28 cellular contexts compared by ENCODE assay signal in genomic region chr6:51927450-51927849, GRCh38.
"Had no signal": no experiment of that assay in that cellular context is flagged by ENCODE, and none has a peak within 500 bp of the region (broad histone marks: within the 10 kb centered on the region; RNA-seq: fewer than 3 reads in every experiment).

No MANE protein-coding gene starts in this region.

- H3K4me3 ChIP-seq: ascending aorta, body of pancreas, coronary artery, K562, PC-9 had no signal

- H3K4me2 ChIP-seq: PC-9 had no signal

- H3K36me3 ChIP-seq: ascending aorta had no signal

- ATAC-seq: activated CD8-positive, alpha-beta memory T cell treated with anti-CD3 and anti-CD28 coated beads, Interleukin-2, amount 10 ng/mL, durations not matched to agents 7 days and 5 days; activated naive CD4-positive, alpha-beta T cell treated with anti-CD3 and anti-CD28 coated beads, Interleukin-2, amount 50 U/mL, for 72 hours; activated naive CD8-positive, alpha-beta T cell treated with anti-CD3 and anti-CD28 coated beads, Interleukin-2, amount 50 U/mL, for 24 hours; activated T-cell treated with anti-CD3 and anti-CD28 coated beads, Interleukin-2, amount 50 U/mL, for 4 hours; body of pancreas; K562; T-helper 17 cell had no signal

- H3K9me3 ChIP-seq: ascending aorta, body of pancreas had no signal

- H3K4me1 ChIP-seq: ascending aorta, body of pancreas had no signal

- H3K27ac ChIP-seq: ascending aorta, body of pancreas, coronary artery, PC-9 had no signal

- H2AFZ ChIP-seq: PC-9 had no signal

- DNase-seq: activated B cell treated with CpG ODN at 0.5 μM for 24 hours; activated CD4-positive, alpha-beta T cell treated with anti-CD3 and anti-CD28 coated beads for 1 hour; activated CD4-positive, alpha-beta T cell treated with anti-CD3 and anti-CD28 coated beads, Interleukin-2, amount 10 ng/mL, durations not matched to agents 24 days and 14 days; activated CD4-positive, alpha-beta T cell treated with anti-CD3 and anti-CD28 coated beads, Interleukin-2, amount 50 U/mL, for 48 hours; activated CD8-positive, alpha-beta memory T cell treated with anti-CD3 and anti-CD28 coated beads, Interleukin-2, amount 10 ng/mL, durations not matched to agents 7 days and 5 days; activated effector memory CD4-positive, alpha-beta T cell treated with anti-CD3 and anti-CD28 coated beads, Interleukin-2, amount 50 U/mL, for 16 hours; activated naive CD4-positive, alpha-beta T cell treated with Interleukin-2 at 50 U/mL for 16 hours; activated naive CD8-positive, alpha-beta T cell treated with anti-CD3 and anti-CD28 coated beads, Interleukin-2, amount 50 U/mL, for 24 hours; activated T-cell treated with anti-CD3 and anti-CD28 coated beads, Interleukin-2, amount 50 U/mL, for 4 hours; amniotic stem cell; body of pancreas; central memory CD4-positive, alpha-beta T cell; Karpas-422; MM.1S; NCI-H187; NCI-H2081 treated with DMSO at 0.1 percent for 48 hours; NCI-H2171 treated with DMSO at 0.1 percent for 48 hours; NCI-H226; NCI-H82; PC-9; SHP77 treated with DMSO at 0.1 percent for 48 hours; T-helper 17 cell; T-helper 9 cell had no signal

- FAIRE-seq: bronchial epithelial cell, K562 had no signal

- H3K27me3 ChIP-seq: ascending aorta, body of pancreas had no signal
